ENCODE assay signal across 15 cellular contexts in genomic region chr1:100734716-100735115, GRCh38. TPM values are rescaled to one million over a fixed set of nuclear protein-coding genes. Genes with fewer than 3 reads are reported as not detected.
DNase-seq lines count a peak whose midpoint lies in the region; ATAC-seq and TF ChIP-seq lines count a peak whose summit lies in the region.
"Had no signal": no experiment of that assay in that cellular context is flagged by ENCODE, and none has a peak within 500 bp of the region (broad histone marks: within the 10 kb centered on the region; RNA-seq: fewer than 3 reads in every experiment).

No MANE protein-coding gene starts in this region.

- no peak for ATAC-seq in activated CD4-positive, alpha-beta T cell treated with anti-CD3 and anti-CD28 coated beads for 36 hours
- ATAC-seq: left colon had no signal

- H3K9ac ChIP-seq in adipocyte (ENCODE audit: low read length), result no peak overlapping the region

- H3K27me3 Mint-ChIP-seq in activated CD4-positive, alpha-beta T cell treated with anti-CD3 and anti-CD28 coated beads for 36 hours, result no peaks in the 10 kb centered on the region
- no peaks in the 10 kb centered on the region for H3K27me3 Mint-ChIP-seq in endothelial cell (ENCODE audit: unreplicated experiment)
- H3K27me3 Mint-ChIP-seq: activated CD4-positive, alpha-beta memory T cell treated with anti-CD3 and anti-CD28 coated beads for 36 hours; type B pancreatic cell had no signal

- no peak overlapping the region for H3K27ac Mint-ChIP-seq in activated CD4-positive, alpha-beta T cell treated with anti-CD3 and anti-CD28 coated beads for 36 hours
- H3K27ac Mint-ChIP-seq in endothelial cell (ENCODE audit: unreplicated experiment), result no peak overlapping the region
- H3K27ac Mint-ChIP-seq: activated CD4-positive, alpha-beta memory T cell treated with anti-CD3 and anti-CD28 coated beads for 36 hours; activated naive CD8-positive, alpha-beta T cell treated with anti-CD3 and anti-CD28 coated beads for 36 hours; type B pancreatic cell had no signal

- peaks cover 37% of the 10 kb centered on the region for H3K4me1 ChIP-seq in adipocyte (ENCODE audit: control insufficient read depth, insufficient read depth, low read length)

- no peak for TF ChIP-seq CTCF in endothelial cell (IDR thresholded peaks at IDR 0.05; ENCODE audit: unreplicated experiment)

- no peaks in the 10 kb centered on the region for H3K9me3 Mint-ChIP-seq in activated CD4-positive, alpha-beta T cell treated with anti-CD3 and anti-CD28 coated beads for 36 hours (ENCODE audit: low read depth)
- no peaks in the 10 kb centered on the region for H3K9me3 Mint-ChIP-seq in endothelial cell (ENCODE audit: unreplicated experiment)
- H3K9me3 Mint-ChIP-seq: activated CD4-positive, alpha-beta memory T cell treated with anti-CD3 and anti-CD28 coated beads for 36 hours; type B pancreatic cell had no signal

- H3K4me1 Mint-ChIP-seq in activated CD4-positive, alpha-beta T cell treated with anti-CD3 and anti-CD28 coated beads for 36 hours, result no peaks in the 10 kb centered on the region
- H3K4me1 Mint-ChIP-seq in endothelial cell (ENCODE audit: unreplicated experiment), result no peaks in the 10 kb centered on the region

- H3K36me3 Mint-ChIP-seq in activated CD4-positive, alpha-beta T cell treated with anti-CD3 and anti-CD28 coated beads for 36 hours (ENCODE audit: low read depth), result no peaks in the 10 kb centered on the region
- no peaks in the 10 kb centered on the region for H3K36me3 Mint-ChIP-seq in endothelial cell (ENCODE audit: low read depth, unreplicated experiment)
- H3K36me3 Mint-ChIP-seq: activated CD4-positive, alpha-beta memory T cell treated with anti-CD3 and anti-CD28 coated beads for 36 hours had no signal

- CTCF ChIA-PET in activated CD4-positive, alpha-beta T cell treated with anti-CD3 and anti-CD28 coated beads for 36 hours (lab: Charles Lee), result interaction anchor here (0.5 kb wide), 1 partner anchor 961 kb away, joined by 3 read pairs; no protein-coding TSS in a partner anchor

- H3K27me3 ChIP-seq in adipocyte (replicated peaks; ENCODE audit: control insufficient read depth, insufficient read depth, low read length), result no peaks in the 10 kb centered on the region

- DNase-seq in GM04503 (ENCODE audit: low read depth) (peak; percentile 47), adipocyte (ENCODE audit: low read depth) (peak; percentile 74), foreskin melanocyte (peak; percentile 14), skeletal muscle cell (ENCODE audit: low read depth) (peak; percentile 37), T-helper 1 cell (no peak), endothelial cell (ENCODE audit: low spot score) (no peak)
- no peak for DNase-seq in activated CD4-positive, alpha-beta T cell treated with anti-CD3 and anti-CD28 coated beads for 36 hours
- DNase-seq in stimulated activated CD4-positive, alpha-beta T cell treated with anti-CD3 and anti-CD28 coated beads, Interleukin-2, amount 100 ng/mL, for 48 hours, result no peak
- DNase-seq: activated CD4-positive, alpha-beta memory T cell treated with anti-CD3 and anti-CD28 coated beads for 36 hours; activated naive CD8-positive, alpha-beta T cell treated with anti-CD3 and anti-CD28 coated beads for 36 hours; left colon; NCI-H1092; NCI-H774; posterior cingulate gyrus had no signal

- H3K36me3 ChIP-seq in adipocyte (ENCODE audit: control insufficient read depth, insufficient read depth, low read length, severe bottlenecking), result no peaks in the 10 kb centered on the region

- POLR2A ChIA-PET in activated CD4-positive, alpha-beta T cell treated with anti-CD3 and anti-CD28 coated beads for 36 hours (lab: Charles Lee), result no interaction called here

- no peaks in the 10 kb centered on the region for H3K9me3 ChIP-seq in adipocyte (ENCODE audit: control insufficient read depth, low read length)

- H3K4me3 ChIP-seq in adipocyte (ENCODE audit: low read length), result no peak overlapping the region
- no peak overlapping the region for H3K4me3 ChIP-seq in skeletal muscle cell (ENCODE audit: low read depth, low read length)

- intact Hi-C loops in activated CD4-positive, alpha-beta T cell treated with anti-CD3 and anti-CD28 coated beads for 36 hours (cut with DNase I, micrococcal nuclease), result no loop called here

- no peak overlapping the region for H3K4me3 Mint-ChIP-seq in activated CD4-positive, alpha-beta T cell treated with anti-CD3 and anti-CD28 coated beads for 36 hours
- no peak overlapping the region for H3K4me3 Mint-ChIP-seq in endothelial cell (ENCODE audit: unreplicated experiment)
- H3K4me3 Mint-ChIP-seq: activated CD4-positive, alpha-beta memory T cell treated with anti-CD3 and anti-CD28 coated beads for 36 hours; activated naive CD8-positive, alpha-beta T cell treated with anti-CD3 and anti-CD28 coated beads for 36 hours; type B pancreatic cell had no signal

RNA-seq across cellular contexts. Expression of gene VCAM1, which starts 15.2 kb away (rescaled TPM):
- total RNA-seq in activated CD4-positive, alpha-beta T cell treated with anti-CD3 and anti-CD28 coated beads for 36 hours, result not detected
- total RNA-seq in endothelial cell (ENCODE audit: unreplicated experiment), result not detected
- total RNA-seq: activated CD4-positive, alpha-beta memory T cell treated with anti-CD3 and anti-CD28 coated beads for 36 hours had no signal

Comparison
In these comparisons a context has a peak if more than half of its experiments do, and no peak if none do; other contexts are left out.
1. DNase-seq: peak in GM04503 (single experiment), adipocyte (single experiment), foreskin melanocyte (single experiment) and skeletal muscle cell (single experiment); none in activated CD4-positive, alpha-beta T cell treated with anti-CD3 and anti-CD28 coated beads for 36 hours (single experiment), stimulated activated CD4-positive, alpha-beta T cell treated with anti-CD3 and anti-CD28 coated beads, Interleukin-2, amount 100 ng/mL, for 48 hours (0 of 2), T-helper 1 cell (0 of 5) and endothelial cell (single experiment).